1 cellular context compared by ENCODE assay signal in the genomic region with DNA sequence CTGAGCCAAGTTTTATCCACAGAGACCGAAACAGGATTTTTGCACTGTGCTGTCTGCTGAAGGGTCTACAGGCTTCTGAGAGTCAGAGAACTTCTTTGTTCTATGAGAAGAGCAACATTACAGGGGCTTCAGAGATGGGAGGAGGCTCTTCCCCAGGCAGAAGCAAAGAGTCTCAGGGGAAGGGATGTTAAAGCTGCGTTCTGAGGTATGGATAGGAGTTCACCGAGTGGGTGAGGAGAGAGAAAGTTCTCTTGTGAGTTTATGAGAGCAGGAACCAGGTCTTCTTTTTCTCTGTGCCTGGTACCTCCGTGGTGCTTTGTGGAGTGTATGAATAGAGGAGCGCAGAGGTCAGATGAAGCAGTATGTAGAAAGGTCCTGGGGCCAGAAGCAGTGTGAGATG.
TF ChIP-seq lines count a peak whose summit lies in the region.

No MANE protein-coding gene starts in this region.

TF ChIP-seq in SK-N-SH treated with all-trans-retinoic acid at 6 μM for 48 hours, 23 proteins besides CTCF, POLR2A, EP300 and RAD21 (continued from another document):
- TF ChIP-seq, protein P1, sequence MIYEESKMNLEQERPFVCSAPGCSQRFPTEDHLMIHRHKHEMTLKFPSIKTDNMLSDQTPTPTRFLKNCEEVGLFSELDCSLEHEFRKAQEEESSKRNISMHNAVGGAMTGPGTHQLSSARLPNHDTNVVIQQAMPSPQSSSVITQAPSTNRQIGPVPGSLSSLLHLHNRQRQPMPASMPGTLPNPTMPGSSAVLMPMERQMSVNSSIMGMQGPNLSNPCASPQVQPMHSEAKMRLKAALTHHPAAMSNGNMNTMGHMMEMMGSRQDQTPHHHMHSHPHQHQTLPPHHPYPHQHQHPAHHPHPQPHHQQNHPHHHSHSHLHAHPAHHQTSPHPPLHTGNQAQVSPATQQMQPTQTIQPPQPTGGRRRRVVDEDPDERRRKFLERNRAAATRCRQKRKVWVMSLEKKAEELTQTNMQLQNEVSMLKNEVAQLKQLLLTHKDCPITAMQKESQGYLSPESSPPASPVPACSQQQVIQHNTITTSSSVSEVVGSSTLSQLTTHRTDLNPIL (CRISPR knock-in tag; IDR thresholded peaks at IDR 0.05; ENCODE audit: low read depth): no peak
- TF ChIP-seq ZNF565 (CRISPR knock-in tag; conservative IDR thresholded peaks at IDR 0.05; ENCODE audit: low read depth) (no peak), GLIS3 (CRISPR knock-in tag; IDR thresholded peaks at IDR 0.05) (no peak), ESRRG (CRISPR knock-in tag; IDR thresholded peaks at IDR 0.05) (no peak)
